Comparison of ENCODE assay signal across 29 cellular contexts in the genomic region with DNA sequence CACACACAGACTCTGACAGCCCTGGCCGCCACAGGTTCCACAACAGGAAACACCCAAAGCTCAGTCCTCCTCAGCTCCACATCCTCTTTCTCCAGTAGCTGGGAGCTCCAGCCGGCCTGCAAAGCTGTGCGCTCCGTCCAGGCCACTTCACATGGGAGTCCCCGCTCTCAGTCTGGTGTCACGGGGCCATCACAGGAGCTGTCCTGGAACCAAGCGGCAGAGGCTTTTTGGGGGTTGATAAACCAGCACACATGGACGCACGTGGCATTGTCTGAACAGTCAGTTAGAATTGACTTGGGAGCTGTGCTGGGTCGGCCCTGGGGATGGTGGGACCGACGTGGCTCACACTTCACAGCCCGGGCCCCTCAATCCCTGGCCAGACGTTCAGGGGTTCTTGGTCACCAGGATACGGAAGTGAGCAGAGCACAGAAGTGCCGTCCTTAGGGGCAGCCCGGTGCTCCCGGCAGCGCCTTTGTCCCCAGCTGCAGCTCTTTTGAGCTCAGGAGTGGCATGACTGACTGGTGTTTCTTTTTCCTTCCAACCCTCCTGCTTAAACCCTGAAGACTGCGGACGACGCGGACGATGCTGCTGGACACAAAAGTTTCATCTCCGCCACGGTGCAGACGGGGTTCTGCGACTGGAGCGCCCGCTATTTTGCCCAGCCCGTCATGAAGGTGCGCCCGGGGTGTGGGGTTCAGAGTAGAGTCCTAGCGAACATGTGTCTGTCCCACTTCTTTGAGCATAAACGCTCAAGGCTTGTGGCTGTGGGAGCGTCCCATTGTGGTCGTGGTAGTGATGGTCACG.
"Had no signal": no experiment of that assay in that cellular context is flagged by ENCODE, and none has a peak within 500 bp of the region (broad histone marks: within the 10 kb centered on the region; RNA-seq: fewer than 3 reads in every experiment).

No MANE protein-coding gene starts in this region.

- H3K9ac ChIP-seq: neural progenitor cell had no signal

- DNase-seq: activated CD4-positive, alpha-beta T cell treated with anti-CD3 and anti-CD28 coated beads for 48 hours; activated CD4-positive, alpha-beta T cell treated with anti-CD3 and anti-CD28 coated beads, Interleukin-2, amount 50 U/mL, for 48 hours; activated CD8-positive, alpha-beta memory T cell treated with anti-CD3 and anti-CD28 coated beads for 24 hours; activated effector memory CD4-positive, alpha-beta T cell treated with anti-CD3 and anti-CD28 coated beads, Interleukin-2, amount 50 U/mL, for 16 hours; activated naive CD4-positive, alpha-beta T cell treated with anti-CD3 and anti-CD28 coated beads for 36 hours; activated naive CD8-positive, alpha-beta T cell treated with anti-CD3 and anti-CD28 coated beads for 36 hours; adrenal gland; cerebellar nuclear complex; effector memory CD8-positive, alpha-beta T cell; hippocampal formation; left colon; lower lobe of right lung; mesenchymal stem cell; natural killer cell; small intestine; stimulated activated CD4-positive, alpha-beta T cell treated with anti-CD3 and anti-CD28 coated beads, Interleukin-15, amount 100 ng/mL, for 24 hours; stimulated activated CD4-positive, alpha-beta T cell treated with anti-CD3 and anti-CD28 coated beads, Interleukin-2, amount 100 ng/mL, for 24 hours; stimulated activated naive CD4-positive, alpha-beta T cell had no signal

- H3K9me3 ChIP-seq: adrenal gland, gastroesophageal sphincter, lower lobe of right lung, right lobe of liver, suprapubic skin, tibial nerve had no signal

- FAIRE-seq: endothelial cell of umbilical vein, keratinocyte, small intestine, urothelium cell line had no signal

- ATAC-seq: effector memory CD8-positive, alpha-beta T cell; gastroesophageal sphincter; left colon; lower lobe of right lung; natural killer cell; right lobe of liver had no signal

- H3K27ac ChIP-seq: adrenal gland, cardiac muscle cell, coronary artery, gastroesophageal sphincter, lower lobe of right lung, neural progenitor cell, right lobe of liver, suprapubic skin, tibial nerve, VCaP had no signal

- H3K4me3 ChIP-seq: adrenal gland, cardiac muscle cell, coronary artery, gastroesophageal sphincter, lower lobe of right lung, neural progenitor cell, right lobe of liver, suprapubic skin, tibial nerve had no signal

- H3K4me1 ChIP-seq: right lobe of liver, tibial nerve had no signal

- H3K27me3 ChIP-seq: adrenal gland, cardiac muscle cell, gastroesophageal sphincter, right lobe of liver, suprapubic skin, tibial nerve had no signal

- H3K36me3 ChIP-seq: cardiac muscle cell, neural progenitor cell had no signal
